ENCODE assay signal across 8 cellular contexts in the genomic region with DNA sequence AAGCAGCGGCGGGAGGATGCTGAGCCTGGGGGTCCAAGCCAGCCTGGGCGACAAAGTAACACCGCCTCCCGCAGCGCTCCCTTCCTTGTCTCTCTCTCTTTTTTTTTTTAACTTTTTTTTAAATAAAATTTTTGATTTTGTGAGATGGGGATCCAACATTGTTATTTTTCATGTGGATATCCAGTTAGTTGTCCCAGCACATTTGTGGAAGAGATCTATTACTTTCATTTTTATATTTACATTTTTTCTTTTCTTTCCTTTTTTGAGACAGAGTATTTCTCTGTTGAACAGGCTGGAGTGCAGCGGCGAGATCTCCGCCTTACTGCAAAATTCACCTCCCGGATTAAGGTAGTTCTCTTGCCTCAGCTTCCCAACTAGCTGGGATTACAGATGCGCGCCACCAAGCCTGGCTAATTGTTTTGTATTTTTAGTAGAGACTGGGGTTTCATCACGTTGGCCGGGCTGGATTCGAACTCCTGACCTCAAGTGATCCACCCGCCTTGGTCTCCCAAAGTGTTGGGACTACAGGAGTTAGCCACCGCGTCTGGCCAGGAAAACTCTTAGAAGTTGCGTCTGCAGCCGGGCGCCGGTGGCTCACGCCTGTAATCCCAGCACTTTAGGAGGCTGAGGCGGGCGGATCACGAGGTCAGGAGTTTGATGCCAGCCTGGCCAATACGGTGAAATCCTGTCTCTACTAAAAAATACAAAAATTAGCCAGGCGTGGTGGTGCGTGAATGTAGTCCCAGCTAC. TPM values are rescaled to one million over a fixed set of nuclear protein-coding genes. Genes with fewer than 3 reads are reported as not detected.
DNase-seq lines count a peak whose midpoint lies in the region; ATAC-seq and TF ChIP-seq lines count a peak whose summit lies in the region.

No MANE protein-coding gene starts in this region.

- ATAC-seq in gastroesophageal sphincter = no peak
- no peak for ATAC-seq in HG02884 (IDR thresholded peaks at IDR 0.05; ENCODE audit: unreplicated experiment)

- peaks cover 0 to 21% (median 2%) of the 10 kb centered on the region in 3 donors for H3K9me3 ChIP-seq in gastroesophageal sphincter

- peak overlapping the region; percentile 34; the same call in 1 of the 2 replicates for H3K4me3 ChIP-seq in H7 (ENCODE audit: insufficient read depth, low read depth, low read length)
- H3K4me3 ChIP-seq in WI38 (ENCODE audit: low read depth, low read length) = peak overlapping the region; percentile 93
- H3K4me3 ChIP-seq in gastroesophageal sphincter = peak overlapping the region; percentile 69 to 80
- peak overlapping the region; percentile 55 to 84 (median 70) for H3K4me3 ChIP-seq in skin epidermis

- H3K27me3 ChIP-seq in H7 (ENCODE audit: control insufficient read depth, insufficient read depth, low read length) (no peaks in the 10 kb centered on the region), gastroesophageal sphincter (peaks cover 3% of the 10 kb centered on the region)

- H3K27ac ChIP-seq in gastroesophageal sphincter = peak overlapping the region in 3 of 4 donors; percentile 86 to 91 (median 87)
- H3K27ac ChIP-seq in skin epidermis = peak overlapping the region in 15 of 21 experiments; percentile 26 to 91 (median 79)

- no peak for TF ChIP-seq EP300 in gastroesophageal sphincter (IDR thresholded peaks at IDR 0.05)

- WGBS in gastroesophageal sphincter (ENCODE audit: low coverage in 1 of 2), 2 donors = 42% methylated on average over 12 to 17 of the region's 29 CpGs

- TF ChIP-seq CTCF in WI38 (IDR thresholded peaks at IDR 0.05; ENCODE audit: low read depth, low read length) = no peak
- TF ChIP-seq CTCF in gastroesophageal sphincter (IDR thresholded peaks at IDR 0.05) = no peak

- no peak for TF ChIP-seq POLR2A in gastroesophageal sphincter (IDR thresholded peaks at IDR 0.05)

- no peak for DNase-seq in H7
- DNase-seq in cerebellar nuclear complex (lab: John Stamatoyannopoulos, UW) = no peak
- no peak for DNase-seq in activated CD4-positive, CD25-positive, alpha-beta regulatory T cell (lab: John Stamatoyannopoulos, UW)
- DNase-seq in GDM1 (lab: John Stamatoyannopoulos, UW) = no peak

- H3K4me1 ChIP-seq in gastroesophageal sphincter = peaks cover 0 to 21% (median 0%) of the 10 kb centered on the region in 3 donors

- no peaks in the 10 kb centered on the region for H3K36me3 ChIP-seq in H7 (replicated peaks; ENCODE audit: control insufficient read depth, insufficient read depth, low read length)
- no peaks in the 10 kb centered on the region for H3K36me3 ChIP-seq in gastroesophageal sphincter

RNA-seq across cellular contexts. Expression of gene ZNF816, which starts 19.4 kb away (rescaled TPM):
- 14.8 and 22.2 TPM in 2 replicates for total RNA-seq in H7 (2014; rRNA removed; shearing (Covaris generic))
- 1 to 10 TPM; 5.3 to 7.8 (median 6.8) TPM for total RNA-seq in gastroesophageal sphincter

RNA-seq across cellular contexts. Expression of gene ZNF888, which starts 20.1 kb away (rescaled TPM):
- 4.6 and 5.7 TPM in 2 replicates for total RNA-seq in H7 (2014; rRNA removed; shearing (Covaris generic))
- 1 to 10 TPM; 2.6 to 4.1 (median 3.0) TPM for total RNA-seq in gastroesophageal sphincter

RNA-seq across cellular contexts. Expression of gene ZNF320, which starts 45.9 kb away (rescaled TPM):
- total RNA-seq in H7 (2014; rRNA removed; shearing (Covaris generic)) = 13.1 and 24.0 TPM in 2 replicates
- 10 to 100 TPM in 2 of 4 donors, 1 to 10 TPM in 2; 8.4 to 16.2 (median 12.1) TPM for total RNA-seq in gastroesophageal sphincter

Comparison
In these comparisons a context has a peak if more than half of its experiments do, and no peak if none do; other contexts are left out.
1. H3K4me3 ChIP-seq: peak in every context shown above with its lines; median percentile 93 in WI38; 74 in gastroesophageal sphincter; 70 in skin epidermis; 34 in H7.